In genomic region chr19:19618384-19619051, GRCh38 we compare ENCODE assay signal across 8 cellular contexts. TPM values are rescaled to one million over a fixed set of nuclear protein-coding genes. Genes with fewer than 3 reads are reported as not detected.
DNase-seq lines count a peak whose midpoint lies in the region; ATAC-seq, FAIRE-seq and TF ChIP-seq lines count a peak whose summit lies in the region.

A gene with protein sequence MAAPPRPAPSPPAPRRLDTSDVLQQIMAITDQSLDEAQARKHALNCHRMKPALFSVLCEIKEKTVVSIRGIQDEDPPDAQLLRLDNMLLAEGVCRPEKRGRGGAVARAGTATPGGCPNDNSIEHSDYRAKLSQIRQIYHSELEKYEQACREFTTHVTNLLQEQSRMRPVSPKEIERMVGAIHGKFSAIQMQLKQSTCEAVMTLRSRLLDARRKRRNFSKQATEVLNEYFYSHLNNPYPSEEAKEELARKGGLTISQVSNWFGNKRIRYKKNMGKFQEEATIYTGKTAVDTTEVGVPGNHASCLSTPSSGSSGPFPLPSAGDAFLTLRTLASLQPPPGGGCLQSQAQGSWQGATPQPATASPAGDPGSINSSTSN (minus strand): TSS chr19:19618687. CDS start chr19:19618629, 58 bp downstream.

- intact Hi-C loops in left lung (cut with DNase I), result no loop called here

- ATAC-seq in HG03439 (IDR thresholded peaks at IDR 0.05; ENCODE audit: unreplicated experiment) (peak; percentile 90), left lung (peak; percentile 100)

- H3K9ac ChIP-seq in BLaER1, result peak within 1 kb of the TSS; percentile 61; the same call in 1 of the 2 replicates

- H4K20me1 ChIP-seq in BLaER1, result 0 out of 2 replicates have a peak, but pooled peaks cover 12% of the 10 kb centered on the region

- H3K36me3 ChIP-seq in BLaER1, result peaks cover 23% of the 10 kb centered on the region
- H3K36me3 ChIP-seq in left lung, result peaks cover 0 to 5% of the 10 kb centered on the region in 2 donors

- H3K4me2 ChIP-seq in BLaER1, result peak within 1 kb of the TSS; percentile 89

- peak within 1 kb of the TSS; percentile 67 for H3K4me3 ChIP-seq in BLaER1
- peak within 1 kb of the TSS; percentile 70 for H3K4me3 ChIP-seq in coronary artery
- H3K4me3 ChIP-seq in left lung, result peak within 1 kb of the TSS; percentile 45 to 47

- H3K9me3 ChIP-seq in BLaER1, result no peaks in the 10 kb centered on the region
- H3K9me3 ChIP-seq in left lung, result no peaks in the 10 kb centered on the region

- H3K4me1 ChIP-seq in BLaER1, result peaks cover 23% of the 10 kb centered on the region
- H3K4me1 ChIP-seq in left lung, result peaks cover 0 to 13% of the 10 kb centered on the region in 2 donors

- DNase-seq in GM19239 (ENCODE audit: insufficient read length, low spot score) (peak; percentile 92), NCI-H524 (lab: John Stamatoyannopoulos, UW) (peak; percentile 98 to 99), coronary artery (ENCODE audit: low spot score) (no peak), left lung (peak; percentile 98)
- peak; percentile 99 for DNase-seq in activated CD4-positive, alpha-beta T cell treated with anti-CD3 and anti-CD28 coated beads for 48 hours
- DNase-seq in stimulated activated CD4-positive, alpha-beta T cell treated with anti-CD3 and anti-CD28 coated beads, Interleukin-4, amount 100 ng/mL, for 24 hours, result peak; percentile 99

- H3K27me3 ChIP-seq in BLaER1 (no peaks in the 10 kb centered on the region), left lung (peaks cover 0 to 12% of the 10 kb centered on the region in 2 donors)

- H3K27ac ChIP-seq in BLaER1, result peak within 1 kb of the TSS; percentile 56; the same call in 1 of the 2 replicates
- no peak within 1 kb of the TSS for H3K27ac ChIP-seq in coronary artery
- peak within 1 kb of the TSS in 1 of 2 donors; percentile 45 for H3K27ac ChIP-seq in left lung

- peak; percentile 77 for FAIRE-seq in GM19239 (lab: Jason Lieb, UNC)

- TF ChIP-seq CTCF in coronary artery (IDR thresholded peaks at IDR 0.05) (no peak), left lung (IDR thresholded peaks at IDR 0.05) (no peak)

RNA-seq across cellular contexts. Expression of the gene that starts here (rescaled TPM):
- 1 to 10 TPM; 1.8 to 3.4 TPM for total RNA-seq in left lung
